In genomic region chr12:75437564-75437963, GRCh38 we compare ENCODE assay signal across 8 cellular contexts. TPM values are rescaled to one million over a fixed set of nuclear protein-coding genes. Genes with fewer than 3 reads are reported as not detected.
A peak's percentile ranks its signal among the peaks of the same experiment; 100 is the strongest.
DNase-seq lines count a peak whose midpoint lies in the region; ATAC-seq and TF ChIP-seq lines count a peak whose summit lies in the region.

No MANE protein-coding gene starts in this region.

- no peaks in the 10 kb centered on the region for H3K79me2 ChIP-seq in OCI-LY7 (ENCODE audit: insufficient read depth, low read depth, low read length)

- H3K9me3 ChIP-seq in BE2C: no peaks in the 10 kb centered on the region
- H3K9me3 ChIP-seq in OCI-LY7 (ENCODE audit: low read length): no peaks in the 10 kb centered on the region
- no peaks in the 10 kb centered on the region for H3K9me3 ChIP-seq in prostate gland

- no peak for TF ChIP-seq POLR2A in prostate gland (IDR thresholded peaks at IDR 0.05)

- intact Hi-C loops in OCI-LY7 (cut with micrococcal nuclease; ENCODE audit: unreplicated experiment) (no loop called here), prostate gland (cut with DNase I) (no loop called here)

- H3K4me2 ChIP-seq in OCI-LY7 (ENCODE audit: low read length): no peak overlapping the region

- H3K4me1 ChIP-seq in BE2C (no peaks in the 10 kb centered on the region), OCI-LY7 (ENCODE audit: insufficient read depth, low read length, poor library complexity, severe bottlenecking) (no peaks in the 10 kb centered on the region), foreskin keratinocyte (no peaks in the 10 kb centered on the region), prostate gland (replicated peaks) (no peaks in the 10 kb centered on the region)

- no peak overlapping the region for H2AFZ ChIP-seq in OCI-LY7 (ENCODE audit: low read length)

- H3K27ac ChIP-seq in OCI-LY7 (ENCODE audit: low read depth, low read length, poor library complexity, severe bottlenecking) (no peak overlapping the region), foreskin keratinocyte (no peak overlapping the region), prostate gland (no peak overlapping the region)

- DNase-seq in BE2C (no peak), OCI-LY7 (ENCODE audit: low spot score) (peak; percentile 29), foreskin keratinocyte (peak in 1 of 2 donors; percentile 42), NCI-H1417 treated with DMSO at 0.1 percent for 48 hours (lab: John Stamatoyannopoulos, UW) (no peak), prostate gland (ENCODE audit: low spot score) (no peak)
- no peak for DNase-seq in stimulated activated CD8-positive, alpha-beta memory T cell treated with anti-CD3 and anti-CD28 coated beads, Interleukin-4, amount 100 ng/mL, for 48 hours
- no peak for DNase-seq in stimulated activated CD4-positive, alpha-beta T cell treated with anti-CD3 and anti-CD28 coated beads, Interleukin-4, amount 100 ng/mL, for 4 hours

- H4K20me1 ChIP-seq in OCI-LY7 (ENCODE audit: insufficient read depth, low read length): no peaks in the 10 kb centered on the region

- no peaks in the 10 kb centered on the region for H3K9me2 ChIP-seq in OCI-LY7 (ENCODE audit: insufficient read depth, low read length)

- TF ChIP-seq CTCF in BE2C (IDR thresholded peaks at IDR 0.05; ENCODE audit: low read depth, low read length) (peak; percentile 56), OCI-LY7 (conservative IDR thresholded peaks at IDR 0.05; ENCODE audit: low read length) (peak; percentile 65), foreskin keratinocyte (conservative IDR thresholded peaks at IDR 0.05) (peak; percentile 45), prostate gland (IDR thresholded peaks at IDR 0.05) (no peak)

- H3K27me3 ChIP-seq in BE2C (no peaks in the 10 kb centered on the region), foreskin keratinocyte (no peaks in the 10 kb centered on the region), prostate gland (replicated peaks; ENCODE audit: insufficient read depth) (no peaks in the 10 kb centered on the region)

- peak; percentile 55 for ATAC-seq in GM21360 (IDR thresholded peaks at IDR 0.05; ENCODE audit: unreplicated experiment)
- peak; percentile 46 for ATAC-seq in foreskin keratinocyte

- no TSS peak for BruUV-seq in OCI-LY7 (replicated peaks; lab: Mats Ljungman, UMichigan)

- no peaks in the 10 kb centered on the region for H3K36me3 ChIP-seq in BE2C
- no peaks in the 10 kb centered on the region for H3K36me3 ChIP-seq in OCI-LY7 (ENCODE audit: insufficient read depth, low read length)
- H3K36me3 ChIP-seq in prostate gland: no peaks in the 10 kb centered on the region

- CTCF ChIA-PET in OCI-LY7 (lab: Charles Lee; ENCODE audit: unreplicated experiment): no interaction called here

- no peak overlapping the region for H3K4me3 ChIP-seq in BE2C (ENCODE audit: low read depth, low read length)
- no peak overlapping the region for H3K4me3 ChIP-seq in OCI-LY7 (ENCODE audit: low read depth, low read length, poor library complexity, severe bottlenecking)
- H3K4me3 ChIP-seq in prostate gland: no peak overlapping the region

- 86% methylated on average over 2 of the region's 2 CpGs for WGBS in prostate gland

- POLR2A ChIA-PET in OCI-LY7 (lab: Charles Lee): interaction anchor here (0.6 kb wide), 1 partner anchor 14 kb away, joined by 3 read pairs; no protein-coding TSS in a partner anchor

RNA-seq across cellular contexts. Expression of gene GLIPR1, which starts 43.0 kb away (rescaled TPM):
- polyA plus RNA-seq in BE2C (2012; ENCODE audit: insufficient read depth, insufficient read length, low read depth): 2.1 TPM
- 2.8 and 3.4 TPM in 2 replicates for total RNA-seq in OCI-LY7 (2014; rRNA removed; shearing (Covaris generic))
- total RNA-seq in OCI-LY7 (2022): 3.3 and 4.6 TPM in 2 replicates
- total RNA-seq in foreskin keratinocyte: 1.1 and 1.3 TPM in 2 replicates
- 0.59 and 0.62 TPM in 2 replicates for polyA plus RNA-seq in foreskin keratinocyte
- total RNA-seq in prostate gland: 1 to 10 TPM; 2.7 to 10.0 TPM

RNA-seq across cellular contexts. Expression of gene GLIPR1L2, which starts 46.7 kb away (rescaled TPM):
- polyA plus RNA-seq in BE2C (2012; ENCODE audit: insufficient read depth, insufficient read length, low read depth): not detected
- not detected in 2 replicates for total RNA-seq in OCI-LY7 (2014; rRNA removed; shearing (Covaris generic))
- total RNA-seq in OCI-LY7 (2022) (not detected in 2 replicates), foreskin keratinocyte (0.14 and 0.41 TPM in 2 replicates), prostate gland (1 to 10 TPM; 1.4 to 1.8 TPM)
- polyA plus RNA-seq in foreskin keratinocyte: 0.19 and 0.20 TPM in 2 replicates

Comparison
In these comparisons a context has a peak if more than half of its experiments do, and no peak if none do; other contexts are left out.
1. CTCF ChIP-seq: peak in BE2C (single experiment), OCI-LY7 (single experiment) and foreskin keratinocyte (single experiment); none in prostate gland (0 of 4).